Comparison of ENCODE assay signal across 8 cellular contexts in the genomic region with DNA sequence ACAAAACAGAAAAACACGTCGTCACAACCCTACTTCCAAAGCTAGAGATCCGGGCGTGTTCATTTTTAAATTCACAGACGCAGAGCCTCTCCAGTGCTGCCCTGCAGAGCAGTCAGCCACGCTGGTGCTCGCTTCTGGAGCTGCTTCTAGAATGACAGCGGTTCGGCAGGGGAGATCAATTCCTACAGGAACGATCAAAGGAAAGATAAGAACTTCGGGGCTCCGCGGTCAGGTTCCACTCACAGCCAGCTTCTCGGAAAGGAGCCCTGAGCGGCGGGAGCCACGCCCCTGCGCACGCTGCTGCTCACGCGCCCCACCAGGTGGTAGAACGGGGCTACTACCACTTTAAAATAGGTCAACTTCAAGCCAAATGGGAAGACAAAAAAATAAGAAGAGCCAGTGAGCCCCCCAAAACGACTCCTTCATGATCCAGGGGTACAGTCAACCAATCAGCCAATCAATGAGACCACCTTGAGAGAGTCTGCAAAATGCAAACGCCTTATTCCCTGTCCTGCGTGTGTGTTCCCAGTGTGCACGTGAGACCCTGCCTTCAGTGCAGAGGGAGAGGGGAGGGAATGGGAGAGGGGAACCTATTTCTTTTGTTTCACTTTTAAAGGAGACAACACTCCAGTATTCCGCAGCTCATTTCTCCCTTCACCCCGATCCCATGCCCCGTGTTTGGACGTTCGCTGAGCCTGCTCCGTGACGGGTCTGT.
DNase-seq lines count a peak whose midpoint lies in the region; ATAC-seq and TF ChIP-seq lines count a peak whose summit lies in the region.

No MANE protein-coding gene starts in this region.

- no peak for ATAC-seq in GM21737 (IDR thresholded peaks at IDR 0.05; ENCODE audit: unreplicated experiment)

- DNase-seq in AG09309 (ENCODE audit: low read depth) (no peak), GOT3 (lab: John Stamatoyannopoulos, UW) (peak; percentile 23), NCI-H2227 (lab: John Stamatoyannopoulos, UW; ENCODE audit: unreplicated experiment) (peak; percentile 76), cerebellar cortex (ENCODE audit: low spot score) (peak; percentile 81), kidney tubule cell (ENCODE audit: low spot score) (peak; percentile 56)
- DNase-seq in activated CD4-positive, alpha-beta T cell treated with anti-CD3 and anti-CD28 coated beads for 24 hours (ENCODE audit: low read depth in 2 of 2): peak; percentile 55 to 72
- peak; percentile 56 for DNase-seq in stimulated activated CD4-positive, alpha-beta T cell treated with anti-CD3 and anti-CD28 coated beads, Interleukin-2, amount 100 ng/mL, for 4 hours (ENCODE audit: low read depth)

- no peak overlapping the region for H3K4me3 ChIP-seq in AG09309 (ENCODE audit: control insufficient read depth, low read depth, low read length)

- peak; percentile 90 for TF ChIP-seq CTCF in AG09309 (IDR thresholded peaks at IDR 0.05; ENCODE audit: control insufficient read depth, insufficient read depth, low read depth, low read length, missing control alignments)
